ENCODE assay signal across 23 cellular contexts in the genomic region with DNA sequence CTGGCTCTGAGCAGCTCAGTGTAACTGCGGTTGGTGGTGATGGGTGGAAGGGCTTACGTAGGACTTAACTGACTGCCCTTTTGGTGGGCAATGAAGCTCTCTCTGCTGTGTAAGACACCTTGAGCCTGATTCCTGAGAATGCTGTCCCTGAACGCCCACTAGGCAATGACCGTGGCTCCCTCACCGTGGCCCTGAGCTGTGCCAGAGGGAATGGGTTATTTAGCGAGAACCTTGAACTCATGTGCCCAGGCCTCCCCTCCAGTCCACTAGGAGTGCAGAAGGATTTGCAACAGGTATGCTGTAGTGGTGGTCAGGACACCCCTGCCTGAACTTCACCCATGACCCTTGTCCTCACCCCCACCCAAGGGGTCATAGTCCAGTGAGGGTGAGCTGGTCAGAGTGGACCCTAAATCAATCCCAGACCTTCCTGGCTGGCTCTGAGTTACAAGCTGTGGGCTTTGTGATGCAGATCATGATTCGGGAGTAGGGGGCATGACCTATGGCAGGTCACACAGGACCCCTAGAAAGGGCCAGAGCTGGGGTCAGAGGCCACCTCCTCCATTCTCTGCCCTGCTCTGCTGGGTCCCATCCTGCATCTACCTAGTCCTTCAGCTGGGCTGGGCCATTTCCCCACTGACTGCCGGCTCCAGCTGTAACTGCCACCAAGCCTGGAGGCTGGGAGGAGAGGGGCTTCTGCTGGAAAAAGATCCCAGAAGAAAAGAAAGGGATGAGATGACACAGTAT. TPM values are rescaled to one million over a fixed set of nuclear protein-coding genes. Genes with fewer than 3 reads are reported as not detected.
DNase-seq lines count a peak whose midpoint lies in the region; ATAC-seq, FAIRE-seq and TF ChIP-seq lines count a peak whose summit lies in the region.
"Had no signal": no experiment of that assay in that cellular context is flagged by ENCODE, and none has a peak within 500 bp of the region (broad histone marks: within the 10 kb centered on the region; RNA-seq: fewer than 3 reads in every experiment).

No MANE protein-coding gene starts in this region.

- H2AFZ ChIP-seq in HepG2 (ENCODE audit: low read length): no peak overlapping the region
- H2AFZ ChIP-seq: GM23338 had no signal

- no peaks in the 10 kb centered on the region for H3K79me2 ChIP-seq in HepG2 (ENCODE audit: insufficient read depth, low read length)

- no peak overlapping the region for H3K4me2 ChIP-seq in HepG2 (ENCODE audit: low read depth, low read length)
- H3K4me2 ChIP-seq: BLaER1, GM23338 had no signal

- no peaks in the 10 kb centered on the region for H3K36me3 Mint-ChIP-seq in stimulated activated effector memory CD8-positive, alpha-beta T cell treated with anti-CD3 and anti-CD28 coated beads, Interleukin-12 subunit alpha, Interleukin-12 subunit beta, amount 100 ng/mL, for 72 hours
- H3K36me3 Mint-ChIP-seq in immature natural killer cell: no peaks in the 10 kb centered on the region
- H3K36me3 Mint-ChIP-seq: CD4-positive, CD25-positive, alpha-beta regulatory T cell had no signal

- no peak for FAIRE-seq in HepG2 (lab: Jason Lieb, UNC)
- FAIRE-seq: GM18507 had no signal

- POLR2A ChIA-PET in HEK293 (lab: Yijun Ruan, JAX) (no interaction called here), HepG2 (lab: Yijun Ruan, JAX) (interaction anchor here (1.1 kb wide), 1 partner anchor 59 kb away, joined by 3 read pairs; no protein-coding TSS in a partner anchor)

- H3K36me3 ChIP-seq in HEK293 (ENCODE audit: control insufficient read depth in 2 of 2, insufficient read depth in 1 of 2, low read length in 2 of 2) (no peaks in the 10 kb centered on the region), HepG2 (replicated peaks in 1 of 2; ENCODE audit: control insufficient read depth in 1 of 2, insufficient read depth in 2 of 2, low read length in 2 of 2) (no peaks in the 10 kb centered on the region)
- H3K36me3 ChIP-seq: BLaER1 had no signal

- no peaks in the 10 kb centered on the region for H3K4me1 ChIP-seq in HEK293 (ENCODE audit: control insufficient read depth, insufficient read depth, low read length)
- H3K4me1 ChIP-seq in HepG2 (ENCODE audit: insufficient read depth, low read length): peaks cover 12% of the 10 kb centered on the region

- BruUV-seq in HepG2 (replicated peaks; lab: Mats Ljungman, UMichigan): no TSS peak

- DNase-seq in ecto neural progenitor cell (ENCODE audit: low spot score) (peak; percentile 78), HepG2 (ENCODE audit: low spot score) (no peak), NCI-H1694 (lab: John Stamatoyannopoulos, UW) (no peak), pons (ENCODE audit: low spot score) (no peak), immature natural killer cell (no peak), germinal center (ENCODE audit: low spot score) (no peak)
- no peak for DNase-seq in stimulated activated effector memory CD8-positive, alpha-beta T cell treated with anti-CD3 and anti-CD28 coated beads, Interleukin-12 subunit alpha, Interleukin-12 subunit beta, amount 100 ng/mL, for 72 hours (ENCODE audit: low spot score in 2 of 2)
- DNase-seq: CD4-positive, CD25-positive, alpha-beta regulatory T cell; Karpas-422; NCI-H1092; NCI-H1417 treated with DMSO at 0.1 percent for 48 hours; NCI-H1930; NCI-H2107; NCI-H774; SHP77 had no signal

- no peaks in the 10 kb centered on the region for H4K20me1 ChIP-seq in HepG2 (ENCODE audit: insufficient read depth, low read length)
- H4K20me1 ChIP-seq: BLaER1 had no signal

- no peak for TF ChIP-seq POLR2A in HepG2 (IDR thresholded peaks at IDR 0.05; ENCODE audit: insufficient read depth in 1 of 2, low read depth in 2 of 2, low read length in 2 of 2)

- ATAC-seq in HepG2: no peak
- no peak for ATAC-seq in stimulated activated effector memory CD8-positive, alpha-beta T cell treated with anti-CD3 and anti-CD28 coated beads, Interleukin-12 subunit alpha, Interleukin-12 subunit beta, amount 100 ng/mL, for 72 hours
- ATAC-seq: GM23338 had no signal

- in situ Hi-C loops in HepG2 (cut with HindIII; ENCODE audit: extremely low pct_ligation_motif_present, low pct_unique_long_range_greater_than_20kb): no loop called here

- H3K9me3 ChIP-seq in HEK293 (ENCODE audit: control insufficient read depth, insufficient read depth, low read depth, low read length) (no peaks in the 10 kb centered on the region), HepG2 (ENCODE audit: low read length) (no peaks in the 10 kb centered on the region)
- H3K9me3 ChIP-seq: BLaER1 had no signal

- H3K27ac ChIP-seq in HEK293 (ENCODE audit: extremely low read depth, low read depth, low read length) (no peak overlapping the region), HepG2 (ENCODE audit: extremely low read length, insufficient read depth, low read length) (no peak overlapping the region)
- H3K27ac ChIP-seq: BLaER1, RWPE1 had no signal

- peaks cover 4 to 18% (median 6%) of the 10 kb centered on the region in 3 donors for H3K27me3 Mint-ChIP-seq in immature natural killer cell (ENCODE audit: low read depth in 3 of 3)

- TF ChIP-seq CTCF in HEK293 (tag by site-specific recombination; IDR thresholded peaks at IDR 0.05) (no peak), HepG2 (CRISPR knock-in tag; IDR thresholded peaks at IDR 0.05) (no peak)

- intact Hi-C loops in HepG2 (cut with micrococcal nuclease; ENCODE audit: unreplicated experiment): no loop called here

- H3K4me1 Mint-ChIP-seq in stimulated activated effector memory CD8-positive, alpha-beta T cell treated with anti-CD3 and anti-CD28 coated beads, Interleukin-12 subunit alpha, Interleukin-12 subunit beta, amount 100 ng/mL, for 72 hours: peaks cover 17% of the 10 kb centered on the region
- H3K4me1 Mint-ChIP-seq in immature natural killer cell: peaks cover 0 to 3% of the 10 kb centered on the region in 2 donors

- H3K4me3 ChIP-seq in HEK293 (ENCODE audit: low read depth, low read length) (no peak overlapping the region), HepG2 (replicated peaks in 1 of 3; ENCODE audit: insufficient read depth in 1 of 3, low read depth in 2 of 3, low read length in 3 of 3) (no peak overlapping the region)
- H3K4me3 ChIP-seq: BLaER1, GM23338 had no signal

- CTCF ChIA-PET in HEK293 (lab: Yijun Ruan, JAX) (interaction anchor here (0.5 to 5.5 kb wide), 11 partner anchors 8 to 485 kb away, joined by 3 to 41 read pairs (median 3); no protein-coding TSS in a partner anchor), HepG2 (lab: Yijun Ruan, JAX; ENCODE audit: low intra/inter-chr PET ratio, low total read pairs) (no interaction called here)

- H3K4me3 Mint-ChIP-seq in stimulated activated effector memory CD8-positive, alpha-beta T cell treated with anti-CD3 and anti-CD28 coated beads, Interleukin-12 subunit alpha, Interleukin-12 subunit beta, amount 100 ng/mL, for 72 hours: no peak overlapping the region
- no peak overlapping the region for H3K4me3 Mint-ChIP-seq in immature natural killer cell
- H3K4me3 Mint-ChIP-seq: CD4-positive, CD25-positive, alpha-beta regulatory T cell; GM23338 had no signal

- H3K27ac Mint-ChIP-seq in stimulated activated effector memory CD8-positive, alpha-beta T cell treated with anti-CD3 and anti-CD28 coated beads, Interleukin-12 subunit alpha, Interleukin-12 subunit beta, amount 100 ng/mL, for 72 hours: peak overlapping the region; percentile 3
- H3K27ac Mint-ChIP-seq in immature natural killer cell: no peak overlapping the region
- H3K27ac Mint-ChIP-seq: GM23338 had no signal

- no peaks in the 10 kb centered on the region for H3K9me3 Mint-ChIP-seq in stimulated activated effector memory CD8-positive, alpha-beta T cell treated with anti-CD3 and anti-CD28 coated beads, Interleukin-12 subunit alpha, Interleukin-12 subunit beta, amount 100 ng/mL, for 72 hours
- no peaks in the 10 kb centered on the region for H3K9me3 Mint-ChIP-seq in immature natural killer cell
- H3K9me3 Mint-ChIP-seq: GM23338 had no signal

- TF ChIP-seq EP300 in HepG2 (IDR thresholded peaks at IDR 0.05; ENCODE audit: low read depth in 2 of 2, low read length in 2 of 2) (no peak), HepG2 (CRISPR knock-in tag; IDR thresholded peaks at IDR 0.05; ENCODE audit: borderline replicate concordance) (no peak)

- TF ChIP-seq RAD21 in HepG2 (CRISPR knock-in tag; IDR thresholded peaks at IDR 0.05): no peak

- WGBS in HepG2 (ENCODE audit: low lambda C conversion rate): 36% methylated on average over 4 of the region's 8 CpGs

- H3K27me3 ChIP-seq in HepG2 (ENCODE audit: control insufficient read depth in 1 of 2, insufficient read depth in 2 of 2, low read length in 2 of 2): peaks cover 3 to 32% of the 10 kb centered on the region in 2 experiments; a peak in 4 of 5 replicates

- no peak overlapping the region for H3K9ac ChIP-seq in HepG2 (ENCODE audit: insufficient read depth, low read depth, low read length)
- H3K9ac ChIP-seq: BLaER1 had no signal

RNA-seq across cellular contexts. Expression of a gene that starts 14.5 kb away (rescaled TPM):
- total RNA-seq in HepG2 (2016; rRNA removed; fragmentation: Illumina TruSeq; extraction: Trizol): not detected in 2 replicates
- total RNA-seq in HepG2 (2016; cell fraction: cytosol; rRNA removed; fragmentation: Illumina TruSeq; extraction: Trizol; ENCODE audit: low read depth): not detected in 2 replicates
- not detected in 2 replicates for total RNA-seq in HepG2 (2016; cell fraction: insoluble cytoplasmic fraction; rRNA removed; fragmentation: Illumina TruSeq; extraction: Trizol)
- not detected in 2 replicates for total RNA-seq in HepG2 (2016; cell fraction: membrane; rRNA removed; fragmentation: Illumina TruSeq; extraction: Trizol)
- not detected in 2 replicates for total RNA-seq in HepG2 (2016; cell fraction: nucleus; rRNA removed; fragmentation: Illumina TruSeq; extraction: Trizol)
- polyA plus RNA-seq in HepG2 (2011; rRNA removed) (0.04 and 0.07 TPM in 2 replicates), immature natural killer cell (not detected)
- polyA plus RNA-seq in HepG2 (2011; cell fraction: cytosol; rRNA removed): 0.03 and 0.04 TPM in 2 replicates
- polyA plus RNA-seq in HepG2 (2011; cell fraction: nucleus; rRNA removed): 0.16 and 0.33 TPM in 2 replicates
- polyA plus RNA-seq in HepG2 (2012): not detected in 2 replicates
- not detected in 2 replicates for polyA plus RNA-seq in HepG2 (2016; cell fraction: cytosol; fragmentation: Illumina TruSeq; extraction: Trizol; ENCODE audit: low read depth)
- not detected in 2 replicates for polyA plus RNA-seq in HepG2 (2016; cell fraction: insoluble cytoplasmic fraction; fragmentation: Illumina TruSeq; extraction: Trizol; ENCODE audit: low read depth)
- polyA plus RNA-seq in HepG2 (2016; cell fraction: membrane; fragmentation: Illumina TruSeq; extraction: Trizol; ENCODE audit: low read depth): not detected in 2 replicates
- not detected in 2 replicates for polyA plus RNA-seq in HepG2 (2016; cell fraction: nucleus; fragmentation: Illumina TruSeq; extraction: Trizol; ENCODE audit: insufficient read depth, low read depth)
- polyA minus RNA-seq in HepG2 (2011; rRNA and poly(A)+ RNA removed; ENCODE audit: low replicate concordance): 0.05 and 0.18 TPM in 2 replicates
- polyA minus RNA-seq in HepG2 (2011; cell fraction: cytosol; rRNA and poly(A)+ RNA removed): not detected in 2 replicates
- polyA minus RNA-seq in HepG2 (2011; cell fraction: nucleus; rRNA and poly(A)+ RNA removed): not detected in 2 replicates
- total RNA-seq: A172; CD4-positive, CD25-positive, alpha-beta regulatory T cell; SK-MEL-5 had no signal
- polyA plus RNA-seq: AG04450; CD4-positive, CD25-positive, alpha-beta regulatory T cell had no signal

RNA-seq across cellular contexts. Expression of a gene that starts 24.9 kb away (rescaled TPM):
- 0.76 and 1.00 TPM in 2 replicates for total RNA-seq in HepG2 (2016; rRNA removed; fragmentation: Illumina TruSeq; extraction: Trizol)
- 0.10 and 0.18 TPM in 2 replicates for total RNA-seq in HepG2 (2016; cell fraction: cytosol; rRNA removed; fragmentation: Illumina TruSeq; extraction: Trizol; ENCODE audit: low read depth)
- total RNA-seq in HepG2 (2016; cell fraction: insoluble cytoplasmic fraction; rRNA removed; fragmentation: Illumina TruSeq; extraction: Trizol): 0.73 and 1.2 TPM in 2 replicates
- total RNA-seq in HepG2 (2016; cell fraction: membrane; rRNA removed; fragmentation: Illumina TruSeq; extraction: Trizol): 0.53 and 0.62 TPM in 2 replicates
- 0.56 and 0.78 TPM in 2 replicates for total RNA-seq in HepG2 (2016; cell fraction: nucleus; rRNA removed; fragmentation: Illumina TruSeq; extraction: Trizol)
- 0.82 and 1.2 TPM in 2 replicates for polyA plus RNA-seq in HepG2 (2011; rRNA removed)
- polyA plus RNA-seq in HepG2 (2011; cell fraction: cytosol; rRNA removed): 0.99 and 1.2 TPM in 2 replicates
- polyA plus RNA-seq in HepG2 (2011; cell fraction: nucleus; rRNA removed): 0.87 and 1.0 TPM in 2 replicates
- polyA plus RNA-seq in HepG2 (2012): 0.51 TPM in 2 replicates
- 0.06 and 0.07 TPM in 2 replicates for polyA plus RNA-seq in HepG2 (2016; cell fraction: cytosol; fragmentation: Illumina TruSeq; extraction: Trizol; ENCODE audit: low read depth)
- polyA plus RNA-seq in HepG2 (2016; cell fraction: insoluble cytoplasmic fraction; fragmentation: Illumina TruSeq; extraction: Trizol; ENCODE audit: low read depth): 1.6 TPM in 2 replicates
- 0.46 and 0.47 TPM in 2 replicates for polyA plus RNA-seq in HepG2 (2016; cell fraction: membrane; fragmentation: Illumina TruSeq; extraction: Trizol; ENCODE audit: low read depth)
- 1.3 and 1.4 TPM in 2 replicates for polyA plus RNA-seq in HepG2 (2016; cell fraction: nucleus; fragmentation: Illumina TruSeq; extraction: Trizol; ENCODE audit: insufficient read depth, low read depth)
- 1.9 TPM in 1 of 2 replicates, not detected in the other for polyA minus RNA-seq in HepG2 (2011; rRNA and poly(A)+ RNA removed; ENCODE audit: low replicate concordance)
- polyA minus RNA-seq in HepG2 (2011; cell fraction: cytosol; rRNA and poly(A)+ RNA removed): 0.99 and 1.1 TPM in 2 replicates
- polyA minus RNA-seq in HepG2 (2011; cell fraction: nucleus; rRNA and poly(A)+ RNA removed): 0.50 and 0.77 TPM in 2 replicates
- under 1 TPM in 1 of 3 donors, not detected in 2; 0.07 TPM for polyA plus RNA-seq in immature natural killer cell

RNA-seq across cellular contexts. Expression of a gene that starts 33.9 kb away (rescaled TPM):
- not detected in 2 replicates for total RNA-seq in HepG2 (2016; rRNA removed; fragmentation: Illumina TruSeq; extraction: Trizol)
- total RNA-seq in HepG2 (2016; cell fraction: cytosol; rRNA removed; fragmentation: Illumina TruSeq; extraction: Trizol; ENCODE audit: low read depth): not detected in 2 replicates
- total RNA-seq in HepG2 (2016; cell fraction: insoluble cytoplasmic fraction; rRNA removed; fragmentation: Illumina TruSeq; extraction: Trizol): not detected in 2 replicates
- not detected in 2 replicates for total RNA-seq in HepG2 (2016; cell fraction: membrane; rRNA removed; fragmentation: Illumina TruSeq; extraction: Trizol)
- total RNA-seq in HepG2 (2016; cell fraction: nucleus; rRNA removed; fragmentation: Illumina TruSeq; extraction: Trizol): not detected in 2 replicates
- polyA plus RNA-seq in HepG2 (2011; rRNA removed) (not detected in 2 replicates), immature natural killer cell (under 1 TPM in 1 of 3 donors, not detected in 2; 0.14 TPM)
- polyA plus RNA-seq in HepG2 (2011; cell fraction: cytosol; rRNA removed): not detected in 2 replicates
- polyA plus RNA-seq in HepG2 (2011; cell fraction: nucleus; rRNA removed): not detected in 2 replicates
- not detected in 2 replicates for polyA plus RNA-seq in HepG2 (2012)
- not detected in 2 replicates for polyA plus RNA-seq in HepG2 (2016; cell fraction: cytosol; fragmentation: Illumina TruSeq; extraction: Trizol; ENCODE audit: low read depth)
- polyA plus RNA-seq in HepG2 (2016; cell fraction: insoluble cytoplasmic fraction; fragmentation: Illumina TruSeq; extraction: Trizol; ENCODE audit: low read depth): not detected in 2 replicates
- not detected in 2 replicates for polyA plus RNA-seq in HepG2 (2016; cell fraction: membrane; fragmentation: Illumina TruSeq; extraction: Trizol; ENCODE audit: low read depth)
- not detected in 2 replicates for polyA plus RNA-seq in HepG2 (2016; cell fraction: nucleus; fragmentation: Illumina TruSeq; extraction: Trizol; ENCODE audit: insufficient read depth, low read depth)
- polyA minus RNA-seq in HepG2 (2011; rRNA and poly(A)+ RNA removed; ENCODE audit: low replicate concordance): 0.05 TPM in 1 of 2 replicates, not detected in the other
- not detected in 2 replicates for polyA minus RNA-seq in HepG2 (2011; cell fraction: cytosol; rRNA and poly(A)+ RNA removed)
- not detected in 2 replicates for polyA minus RNA-seq in HepG2 (2011; cell fraction: nucleus; rRNA and poly(A)+ RNA removed)
- total RNA-seq: CD4-positive, CD25-positive, alpha-beta regulatory T cell; SK-MEL-5 had no signal
- polyA plus RNA-seq: CD4-positive, CD25-positive, alpha-beta regulatory T cell; GM23338 had no signal
